Comparison of ENCODE assay signal across 23 cellular contexts in the genomic region with DNA sequence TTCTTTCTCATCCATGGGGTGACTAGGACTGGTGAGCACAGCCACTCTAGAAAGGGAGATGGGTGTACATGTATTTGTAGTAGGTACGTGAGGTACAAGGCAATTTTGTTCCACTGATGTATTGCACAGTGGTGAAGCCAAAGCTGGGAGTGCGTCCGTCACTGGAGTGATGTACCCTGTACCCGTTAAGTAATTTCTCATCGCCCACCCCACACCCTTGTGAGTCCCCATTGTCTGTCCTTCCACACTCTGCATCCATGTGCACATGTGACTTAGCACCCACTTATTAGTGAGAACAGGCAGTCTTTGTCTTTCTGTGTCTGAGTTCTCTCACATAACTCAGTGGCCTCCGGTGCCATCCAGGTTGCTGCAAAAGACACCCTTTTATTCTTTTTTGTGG.
"Had no signal": no experiment of that assay in that cellular context is flagged by ENCODE, and none has a peak within 500 bp of the region (broad histone marks: within the 10 kb centered on the region; RNA-seq: fewer than 3 reads in every experiment).

No MANE protein-coding gene starts in this region.

- H3K27ac ChIP-seq: coronary artery, dorsolateral prefrontal cortex, esophagus muscularis mucosa, foreskin keratinocyte, gastroesophageal sphincter, heart right ventricle, left lung, lower lobe of right lung had no signal

- H3K27me3 ChIP-seq: dorsolateral prefrontal cortex, esophagus muscularis mucosa, gastroesophageal sphincter, heart right ventricle, left lung had no signal

- H3K4me1 ChIP-seq: esophagus muscularis mucosa, gastroesophageal sphincter, heart right ventricle, left lung, lower lobe of right lung had no signal

- DNase-seq: dermis blood vessel endothelial cell; dorsolateral prefrontal cortex; effector CD4-positive, alpha-beta T cell; effector memory CD4-positive, alpha-beta T cell; foreskin keratinocyte; glutamatergic neuron; heart right ventricle; hippocampal formation; left cardiac atrium; left lung; left ventricle myocardium superior; lower lobe of right lung; mammary epithelial cell; mesendoderm; midbrain had no signal

- ATAC-seq: foreskin keratinocyte, gastroesophageal sphincter, heart right ventricle, left cardiac atrium, left lung, left ventricle myocardium superior, lower lobe of right lung had no signal

- H3K9me3 ChIP-seq: esophagus muscularis mucosa, lower lobe of right lung had no signal

- FAIRE-seq: colon, endothelial cell of umbilical vein, frontal cortex, islet of Langerhans, keratinocyte had no signal

- H3K4me3 ChIP-seq: coronary artery, dorsolateral prefrontal cortex, esophagus muscularis mucosa, gastroesophageal sphincter, heart right ventricle, left lung, lower lobe of right lung had no signal

- H3K36me3 ChIP-seq: esophagus muscularis mucosa, heart right ventricle, left lung, lower lobe of right lung had no signal
